ENCODE assay signal across 38 cellular contexts in genomic region chr21:21074305-21074704, GRCh38.
"Had no signal": no experiment of that assay in that cellular context is flagged by ENCODE, and none has a peak within 500 bp of the region (broad histone marks: within the 10 kb centered on the region; RNA-seq: fewer than 3 reads in every experiment).

No MANE protein-coding gene starts in this region.

- H3K4me1 Mint-ChIP-seq: activated B cell treated with CpG ODN at 0.5 μM for 24 hours; activated CD4-positive, alpha-beta T cell treated with anti-CD3 and anti-CD28 coated beads, Interleukin-2, amount 10 ng/mL, durations not matched to agents 24 days and 14 days; activated naive CD4-positive, alpha-beta T cell treated with anti-CD3 and anti-CD28 coated beads, Interleukin-2, amount 10 ng/mL, durations not matched to agents 7 days and 5 days; activated naive CD4-positive, alpha-beta T cell treated with anti-CD3 and anti-CD28 coated beads, Interleukin-2, amount 50 U/mL, for 24 hours; activated naive CD8-positive, alpha-beta T cell treated with anti-CD3 and anti-CD28 coated beads, Interleukin-2, amount 10 ng/mL, durations not matched to agents 7 days and 5 days; activated naive CD8-positive, alpha-beta T cell treated with anti-CD3 and anti-CD28 coated beads, Interleukin-2, amount 50 U/mL, for 24 hours; activated T-helper 17 cell treated with anti-CD3 and anti-CD28 coated beads, Interleukin-2, amount 50 U/mL, for 72 hours; central memory CD8-positive, alpha-beta T cell had no signal

- H3K27ac ChIP-seq: ascending aorta, cardiac muscle cell, WERI-Rb-1 had no signal

- H3K4me3 ChIP-seq: ascending aorta, cardiac muscle cell had no signal

- H3K9me3 Mint-ChIP-seq: activated B cell treated with CpG ODN at 0.5 μM for 24 hours; activated CD4-positive, alpha-beta T cell treated with anti-CD3 and anti-CD28 coated beads, Interleukin-2, amount 10 ng/mL, durations not matched to agents 24 days and 14 days; activated CD8-positive, alpha-beta T cell treated with anti-CD3 and anti-CD28 coated beads for 36 hours; activated naive CD4-positive, alpha-beta T cell treated with anti-CD3 and anti-CD28 coated beads, Interleukin-2, amount 10 ng/mL, durations not matched to agents 7 days and 5 days; activated naive CD4-positive, alpha-beta T cell treated with anti-CD3 and anti-CD28 coated beads, Interleukin-2, amount 50 U/mL, for 24 hours; activated naive CD8-positive, alpha-beta T cell treated with anti-CD3 and anti-CD28 coated beads, Interleukin-2, amount 10 ng/mL, durations not matched to agents 7 days and 5 days; activated T-helper 17 cell treated with anti-CD3 and anti-CD28 coated beads, Interleukin-2, amount 50 U/mL, for 72 hours; T-helper 1 cell treated with Interleukin-12 subunit alpha and Interleukin-12 subunit beta and Interleukin-4 antibody, amounts not matched to agents 30 μg/mL and 1 μg/mL, for 36 hours had no signal

- H3K27me3 ChIP-seq: ascending aorta, cardiac muscle cell had no signal

- H3K4me1 ChIP-seq: ascending aorta had no signal

- ATAC-seq: activated CD8-positive, alpha-beta T cell treated with anti-CD3 and anti-CD28 coated beads for 36 hours; activated naive CD8-positive, alpha-beta T cell treated with anti-CD3 and anti-CD28 coated beads, Interleukin-2, amount 50 U/mL, for 24 hours; activated T-cell treated with anti-CD3 and anti-CD28 coated beads, Interleukin-2, amount 50 U/mL, for 4 hours; activated T-cell treated with anti-CD3 and anti-CD28 coated beads, Interleukin-2, amount 50 U/mL, for 72 hours; activated T-helper 17 cell treated with anti-CD3 and anti-CD28 coated beads, Interleukin-2, amount 50 U/mL, for 72 hours had no signal

- H3K36me3 Mint-ChIP-seq: activated CD4-positive, alpha-beta memory T cell treated with anti-CD3 and anti-CD28 coated beads for 36 hours; activated naive CD4-positive, alpha-beta T cell treated with anti-CD3 and anti-CD28 coated beads, Interleukin-2, amount 10 ng/mL, durations not matched to agents 7 days and 5 days; activated naive CD4-positive, alpha-beta T cell treated with anti-CD3 and anti-CD28 coated beads, Interleukin-2, amount 50 U/mL, for 24 hours; activated naive CD8-positive, alpha-beta T cell; activated naive CD8-positive, alpha-beta T cell treated with anti-CD3 and anti-CD28 coated beads, Interleukin-2, amount 10 ng/mL, durations not matched to agents 7 days and 5 days; brain had no signal

- DNase-seq: activated B cell treated with CpG ODN at 0.5 μM for 24 hours; activated CD4-positive, alpha-beta memory T cell treated with anti-CD3 and anti-CD28 coated beads for 36 hours; activated CD4-positive, alpha-beta T cell treated with anti-CD3 and anti-CD28 coated beads for 4 hours; activated CD4-positive, alpha-beta T cell treated with anti-CD3 and anti-CD28 coated beads, Interleukin-2, amount 10 ng/mL, durations not matched to agents 24 days and 14 days; activated CD4-positive, alpha-beta T cell treated with anti-CD3 and anti-CD28 coated beads, Interleukin-2, amount 50 U/mL, for 1 hour; activated CD4-positive, alpha-beta T cell treated with anti-CD3 and anti-CD28 coated beads, Interleukin-2, amount 50 U/mL, for 4 hours; activated CD4-positive, CD25-positive, alpha-beta regulatory T cell treated with anti-CD3 and anti-CD28 coated beads, Interleukin-2, amount 50 U/mL, for 72 hours; activated CD8-positive, alpha-beta memory T cell treated with anti-CD3 and anti-CD28 coated beads, Interleukin-2, amount 50 U/mL, for 4 hours; activated CD8-positive, alpha-beta T cell treated with anti-CD3 and anti-CD28 coated beads for 36 hours; activated effector memory CD4-positive, alpha-beta T cell treated with anti-CD3 and anti-CD28 coated beads, Interleukin-2, amount 50 U/mL, for 16 hours; activated gamma-delta T cell treated with Interleukin-2 at 50 U/mL for 16 hours; activated naive CD4-positive, alpha-beta T cell; activated naive CD4-positive, alpha-beta T cell treated with anti-CD3 and anti-CD28 coated beads, Interleukin-2, amount 10 ng/mL, durations not matched to agents 7 days and 5 days; activated naive CD8-positive, alpha-beta T cell treated with anti-CD3 and anti-CD28 coated beads, Interleukin-2, amount 10 ng/mL, durations not matched to agents 7 days and 5 days; activated naive CD8-positive, alpha-beta T cell treated with anti-CD3 and anti-CD28 coated beads, Interleukin-2, amount 50 U/mL, for 24 hours; activated T-cell treated with anti-CD3 and anti-CD28 coated beads for 4 hours; activated T-cell treated with anti-CD3 and anti-CD28 coated beads, Interleukin-2, amount 50 U/mL, for 1 hour; activated T-cell treated with anti-CD3 and anti-CD28 coated beads, Interleukin-2, amount 50 U/mL, for 4 hours; activated T-cell treated with anti-CD3 and anti-CD28 coated beads, Interleukin-2, amount 50 U/mL, for 72 hours; amygdala; anterior cingulate cortex; caudate nucleus; cerebellar nuclear complex; T-helper 1 cell; T-helper 2 cell; T-helper 9 cell; WERI-Rb-1 had no signal

- H3K9me3 ChIP-seq: ascending aorta had no signal

- FAIRE-seq: bronchial epithelial cell had no signal

- H3K4me3 Mint-ChIP-seq: activated B cell treated with CpG ODN at 0.5 μM for 24 hours; activated CD4-positive, alpha-beta memory T cell treated with anti-CD3 and anti-CD28 coated beads for 36 hours; activated CD4-positive, alpha-beta T cell treated with anti-CD3 and anti-CD28 coated beads, Interleukin-2, amount 10 ng/mL, durations not matched to agents 24 days and 14 days; activated CD8-positive, alpha-beta T cell treated with anti-CD3 and anti-CD28 coated beads for 36 hours; activated naive CD4-positive, alpha-beta T cell treated with anti-CD3 and anti-CD28 coated beads, Interleukin-2, amount 10 ng/mL, durations not matched to agents 7 days and 5 days; activated naive CD4-positive, alpha-beta T cell treated with anti-CD3 and anti-CD28 coated beads, Interleukin-2, amount 50 U/mL, for 24 hours; activated naive CD8-positive, alpha-beta T cell; activated naive CD8-positive, alpha-beta T cell treated with anti-CD3 and anti-CD28 coated beads, Interleukin-2, amount 10 ng/mL, durations not matched to agents 7 days and 5 days; activated naive CD8-positive, alpha-beta T cell treated with anti-CD3 and anti-CD28 coated beads, Interleukin-2, amount 50 U/mL, for 24 hours; activated T-cell treated with anti-CD3 and anti-CD28 coated beads, Interleukin-2, amount 50 U/mL, for 4 hours; activated T-cell treated with anti-CD3 and anti-CD28 coated beads, Interleukin-2, amount 50 U/mL, for 72 hours; activated T-helper 1 cell treated with anti-CD3 and anti-CD28 coated beads, Interleukin-12 subunit alpha, Interleukin-12 subunit beta, Interleukin-2, Interleukin-4 antibody, amounts not matched to agents 30 ng/mL and 10 ng/mL and 1 ng/mL, durations not matched to agents 14 hours and 24 hours and 36 hours; activated T-helper 17 cell treated with anti-CD3 and anti-CD28 coated beads, Interleukin-2, amount 50 U/mL, for 72 hours; brain; central memory CD8-positive, alpha-beta T cell; T-helper 1 cell treated with Interleukin-12 subunit alpha and Interleukin-12 subunit beta and Interleukin-4 antibody, amounts not matched to agents 30 μg/mL and 1 μg/mL, for 36 hours; T-helper 2 cell treated with Interferon-gamma antibody and Interleukin-4, amounts not matched to agents 5 μg/mL and 100 μg/mL, for 36 hours had no signal

- H3K27me3 Mint-ChIP-seq: activated B cell treated with CpG ODN at 0.5 μM for 24 hours; activated CD4-positive, alpha-beta memory T cell treated with anti-CD3 and anti-CD28 coated beads for 36 hours; activated CD4-positive, alpha-beta T cell treated with anti-CD3 and anti-CD28 coated beads, Interleukin-2, amount 10 ng/mL, durations not matched to agents 24 days and 14 days; activated CD8-positive, alpha-beta T cell treated with anti-CD3 and anti-CD28 coated beads for 36 hours; activated naive CD4-positive, alpha-beta T cell treated with anti-CD3 and anti-CD28 coated beads, Interleukin-2, amount 10 ng/mL, durations not matched to agents 7 days and 5 days; activated naive CD4-positive, alpha-beta T cell treated with anti-CD3 and anti-CD28 coated beads, Interleukin-2, amount 50 U/mL, for 24 hours; activated naive CD8-positive, alpha-beta T cell treated with anti-CD3 and anti-CD28 coated beads, Interleukin-2, amount 10 ng/mL, durations not matched to agents 7 days and 5 days; activated naive CD8-positive, alpha-beta T cell treated with anti-CD3 and anti-CD28 coated beads, Interleukin-2, amount 50 U/mL, for 24 hours; activated T-helper 17 cell treated with anti-CD3 and anti-CD28 coated beads, Interleukin-2, amount 50 U/mL, for 72 hours; central memory CD8-positive, alpha-beta T cell had no signal

- H3K36me3 ChIP-seq: ascending aorta, cardiac muscle cell, WERI-Rb-1 had no signal

- H3K27ac Mint-ChIP-seq: activated B cell treated with CpG ODN at 0.5 μM for 24 hours; activated CD4-positive, alpha-beta memory T cell treated with anti-CD3 and anti-CD28 coated beads for 36 hours; activated CD4-positive, alpha-beta T cell treated with anti-CD3 and anti-CD28 coated beads, Interleukin-2, amount 10 ng/mL, durations not matched to agents 24 days and 14 days; activated CD8-positive, alpha-beta T cell treated with anti-CD3 and anti-CD28 coated beads for 36 hours; activated naive CD4-positive, alpha-beta T cell treated with anti-CD3 and anti-CD28 coated beads, Interleukin-2, amount 10 ng/mL, durations not matched to agents 7 days and 5 days; activated naive CD4-positive, alpha-beta T cell treated with anti-CD3 and anti-CD28 coated beads, Interleukin-2, amount 50 U/mL, for 24 hours; activated naive CD8-positive, alpha-beta T cell; activated naive CD8-positive, alpha-beta T cell treated with anti-CD3 and anti-CD28 coated beads, Interleukin-2, amount 10 ng/mL, durations not matched to agents 7 days and 5 days; activated naive CD8-positive, alpha-beta T cell treated with anti-CD3 and anti-CD28 coated beads, Interleukin-2, amount 50 U/mL, for 24 hours; activated T-cell treated with anti-CD3 and anti-CD28 coated beads, Interleukin-2, amount 50 U/mL, for 72 hours; activated T-helper 1 cell treated with anti-CD3 and anti-CD28 coated beads, Interleukin-12 subunit alpha, Interleukin-12 subunit beta, Interleukin-2, Interleukin-4 antibody, amounts not matched to agents 30 ng/mL and 10 ng/mL and 1 ng/mL, durations not matched to agents 14 hours and 24 hours and 36 hours; activated T-helper 17 cell treated with anti-CD3 and anti-CD28 coated beads, Interleukin-2, amount 50 U/mL, for 72 hours; brain; T-helper 1 cell treated with Interleukin-12 subunit alpha and Interleukin-12 subunit beta and Interleukin-4 antibody, amounts not matched to agents 30 μg/mL and 1 μg/mL, for 36 hours; T-helper 2 cell treated with Interferon-gamma antibody and Interleukin-4, amounts not matched to agents 5 μg/mL and 100 μg/mL, for 36 hours had no signal
